ENCODE assay signal across 8 cellular contexts in genomic region chr7:87877641-87878040, GRCh38. TPM values are rescaled to one million over a fixed set of nuclear protein-coding genes. Genes with fewer than 3 reads are reported as not detected.
DNase-seq lines count a peak whose midpoint lies in the region; ATAC-seq and TF ChIP-seq lines count a peak whose summit lies in the region.

No MANE protein-coding gene starts in this region.

- H3K4me2 ChIP-seq in fibroblast of lung (ENCODE audit: extremely low read depth, insufficient read depth, low read length), result peak overlapping the region; percentile 86

- peaks cover 80% of the 10 kb centered on the region for H3K79me2 ChIP-seq in fibroblast of lung (ENCODE audit: control insufficient read depth, insufficient read depth, low read length)

- H3K9ac ChIP-seq in fibroblast of lung (ENCODE audit: insufficient read depth, low read length), result peak overlapping the region; percentile 5

- TF ChIP-seq CTCF in fibroblast of lung (conservative IDR thresholded peaks at IDR 0.05 in 1 of 2, IDR thresholded peaks at IDR 0.05 in 1 of 2; ENCODE audit: low read depth in 1 of 2, low read length in 2 of 2) (no peak), retinal pigment epithelial cell (conservative IDR thresholded peaks at IDR 0.05; ENCODE audit: low read depth, low read length) (no peak)

- peak; percentile 15 for DNase-seq in RPMI8226
- peak in 1 of 2 donors; percentile 31 for DNase-seq in fibroblast of lung (ENCODE audit: low read depth in 2 of 2)
- no peak for DNase-seq in retinal pigment epithelial cell (ENCODE audit: low read depth)
- DNase-seq in NCI-H2196 treated with DMSO at 0.1 percent for 48 hours (lab: John Stamatoyannopoulos, UW; ENCODE audit: unreplicated experiment), result no peak
- DNase-seq in T-helper 9 cell, result no peak

- H3K36me3 ChIP-seq in fibroblast of lung (ENCODE audit: control insufficient read depth, insufficient read depth, low read length), result peaks cover 3% of the 10 kb centered on the region

- no peaks in the 10 kb centered on the region for H4K20me1 ChIP-seq in fibroblast of lung (ENCODE audit: control insufficient read depth, extremely low read depth, insufficient read depth, low read length)

- peak overlapping the region; percentile 35 for H2AFZ ChIP-seq in fibroblast of lung (ENCODE audit: low read length)

- ATAC-seq in GM18519 (IDR thresholded peaks at IDR 0.05; ENCODE audit: low FRiP score, unreplicated experiment) (no peak), GM21825 (IDR thresholded peaks at IDR 0.05; ENCODE audit: unreplicated experiment) (no peak)

- no peaks in the 10 kb centered on the region for H3K4me1 ChIP-seq in fibroblast of lung (ENCODE audit: control insufficient read depth, extremely low read depth, insufficient read depth, low read length)

- H3K9me3 ChIP-seq in fibroblast of lung (ENCODE audit: control insufficient read depth, insufficient read depth, low read depth, low read length), result no peaks in the 10 kb centered on the region

- peak overlapping the region; percentile 75 for H3K27ac ChIP-seq in fibroblast of lung (ENCODE audit: insufficient read depth, low read length)

- H3K4me3 ChIP-seq in GM08714 (ENCODE audit: low read length) (peak overlapping the region; percentile 93; the same call in 1 of the 2 replicates), fibroblast of lung (replicated peaks in 1 of 4; ENCODE audit: control extremely low read depth in 1 of 4, insufficient read depth in 1 of 4, low read depth in 3 of 4, low read length in 4 of 4) (peak overlapping the region; percentile 69 to 99 (median 80)), retinal pigment epithelial cell (ENCODE audit: low read length) (peak overlapping the region; percentile 56)

- no peaks in the 10 kb centered on the region for H3K27me3 ChIP-seq in fibroblast of lung (ENCODE audit: control insufficient read depth, insufficient read depth, low read length)

RNA-seq across cellular contexts. Expression of gene DBF4, which starts 1.3 kb away (rescaled TPM):
- 11.3 and 13.9 TPM in 2 replicates for total RNA-seq in fibroblast of lung
- 5.5 and 14.8 TPM in 2 replicates for polyA plus RNA-seq in fibroblast of lung
- 8.0 and 17.5 TPM in 2 replicates for polyA plus RNA-seq in fibroblast of lung (2012)
- polyA minus RNA-seq in fibroblast of lung (ENCODE audit: low replicate concordance), result 1.1 and 1.8 TPM in 2 replicates

RNA-seq across cellular contexts. Expression of gene SLC25A40, which starts 1.5 kb away (rescaled TPM):
- total RNA-seq in fibroblast of lung, result 4.1 and 6.3 TPM in 2 replicates
- polyA plus RNA-seq in fibroblast of lung, result 9.9 and 10.2 TPM in 2 replicates
- 7.1 and 11.0 TPM in 2 replicates for polyA plus RNA-seq in fibroblast of lung (2012)
- polyA minus RNA-seq in fibroblast of lung (ENCODE audit: low replicate concordance), result 0.43 and 0.59 TPM in 2 replicates

RNA-seq across cellular contexts. Expression of gene ADAM22, which starts 56.4 kb away (rescaled TPM):
- total RNA-seq in fibroblast of lung, result 0.51 and 0.66 TPM in 2 replicates
- 0.18 and 0.33 TPM in 2 replicates for polyA plus RNA-seq in fibroblast of lung
- 0.10 TPM in 2 replicates for polyA plus RNA-seq in fibroblast of lung (2012)
- polyA minus RNA-seq in fibroblast of lung (ENCODE audit: low replicate concordance), result not detected in 2 replicates
